In genomic region chr7:28621369-28621807, GRCh38 we compare ENCODE assay signal across 18 cellular contexts.
DNase-seq lines count a peak whose midpoint lies in the region; ATAC-seq and TF ChIP-seq lines count a peak whose summit lies in the region.
"Had no signal": no experiment of that assay in that cellular context is flagged by ENCODE, and none has a peak within 500 bp of the region (broad histone marks: within the 10 kb centered on the region; RNA-seq: fewer than 3 reads in every experiment).

No MANE protein-coding gene starts in this region.

- H2BK5ac ChIP-seq in neuronal stem cell (ENCODE audit: low read length), result no peak overlapping the region

- intact Hi-C loops in activated CD4-positive, alpha-beta T cell treated with anti-CD3 and anti-CD28 coated beads, Interleukin-2, amount 10 ng/mL, durations not matched to agents 24 days and 14 days (cut with micrococcal nuclease), result no loop called here
- intact Hi-C loops in activated naive CD4-positive, alpha-beta T cell treated with anti-CD3 and anti-CD28 coated beads for 36 hours (cut with micrococcal nuclease), result no loop called here

- peaks cover 52% of the 10 kb centered on the region for H3K4me1 Mint-ChIP-seq in chondrocyte (ENCODE audit: low read depth)
- no peaks in the 10 kb centered on the region for H3K4me1 Mint-ChIP-seq in activated CD4-positive, alpha-beta T cell treated with anti-CD3 and anti-CD28 coated beads, Interleukin-2, amount 10 ng/mL, durations not matched to agents 24 days and 14 days
- no peaks in the 10 kb centered on the region for H3K4me1 Mint-ChIP-seq in activated naive CD4-positive, alpha-beta T cell treated with anti-CD3 and anti-CD28 coated beads for 36 hours (ENCODE audit: low read depth)

- TF ChIP-seq CTCF in chondrocyte (IDR thresholded peaks at IDR 0.05), result no peak
- no peak for TF ChIP-seq CTCF in thoracic aorta (IDR thresholded peaks at IDR 0.05)

- no peak overlapping the region for H2BK15ac ChIP-seq in neuronal stem cell (ENCODE audit: low read length)

- H2BK12ac ChIP-seq in neuronal stem cell (ENCODE audit: low read length), result no peak overlapping the region

- H3K4me3 ChIP-seq in thoracic aorta, result no peak overlapping the region
- H3K4me3 ChIP-seq in neuronal stem cell (ENCODE audit: low read length in 2 of 2), result no peak overlapping the region
- H3K4me3 ChIP-seq: colonic mucosa, ovary, smooth muscle cell, tibial nerve had no signal

- no peak overlapping the region for H3K4me3 Mint-ChIP-seq in chondrocyte (ENCODE audit: unreplicated experiment)
- H3K4me3 Mint-ChIP-seq in activated CD4-positive, alpha-beta T cell treated with anti-CD3 and anti-CD28 coated beads, Interleukin-2, amount 10 ng/mL, durations not matched to agents 24 days and 14 days, result no peak overlapping the region
- no peak overlapping the region for H3K4me3 Mint-ChIP-seq in activated naive CD4-positive, alpha-beta T cell treated with anti-CD3 and anti-CD28 coated beads for 36 hours

- H3K79me1 ChIP-seq in neuronal stem cell (ENCODE audit: low read depth, low read length), result no peaks in the 10 kb centered on the region

- H3K9me3 ChIP-seq in thoracic aorta, result no peaks in the 10 kb centered on the region
- H3K9me3 ChIP-seq in neuronal stem cell (replicated peaks in 1 of 2; ENCODE audit: control insufficient read depth in 2 of 2, insufficient read depth in 1 of 2, low read depth in 1 of 2, low read length in 2 of 2), result no peaks in the 10 kb centered on the region
- H3K9me3 ChIP-seq: colonic mucosa, ovary, tibial nerve had no signal

- H3K14ac ChIP-seq in neuronal stem cell (ENCODE audit: low read length), result no peak overlapping the region

- no peak for DNase-seq in chondrocyte (ENCODE audit: low spot score)
- DNase-seq in thoracic aorta (ENCODE audit: low spot score), result no peak
- no peak for DNase-seq in activated CD4-positive, alpha-beta T cell treated with anti-CD3 and anti-CD28 coated beads, Interleukin-2, amount 10 ng/mL, durations not matched to agents 24 days and 14 days
- no peak for DNase-seq in neuronal stem cell (ENCODE audit: low spot score)
- DNase-seq in activated naive CD4-positive, alpha-beta T cell treated with anti-CD3 and anti-CD28 coated beads for 36 hours, result no peak
- DNase-seq: activated effector memory CD4-positive, alpha-beta T cell treated with Interleukin-2 at 50 U/mL for 16 hours; anterior cingulate cortex; colonic mucosa; foreskin keratinocyte; Karpas-422; NCI-H2227 treated with DMSO at 0.1 percent for 48 hours; ovary; SHP77 treated with DMSO at 0.1 percent for 48 hours had no signal

- H3K36me3 ChIP-seq in thoracic aorta, result no peaks in the 10 kb centered on the region
- no peaks in the 10 kb centered on the region for H3K36me3 ChIP-seq in neuronal stem cell (replicated peaks in 1 of 2; ENCODE audit: control insufficient read depth in 2 of 2, insufficient read depth in 2 of 2, low read length in 2 of 2)
- H3K36me3 ChIP-seq: colonic mucosa, ovary, tibial nerve had no signal

- CTCF ChIA-PET in activated naive CD4-positive, alpha-beta T cell treated with anti-CD3 and anti-CD28 coated beads for 36 hours (lab: Charles Lee), result interaction anchor here (0.7 kb wide), 1 partner anchor 142 kb away, joined by 3 read pairs; no protein-coding TSS in a partner anchor

- H3K9me3 Mint-ChIP-seq in chondrocyte (ENCODE audit: low read depth), result no peaks in the 10 kb centered on the region
- H3K9me3 Mint-ChIP-seq in activated CD4-positive, alpha-beta T cell treated with anti-CD3 and anti-CD28 coated beads, Interleukin-2, amount 10 ng/mL, durations not matched to agents 24 days and 14 days, result no peaks in the 10 kb centered on the region
- H3K9me3 Mint-ChIP-seq in activated naive CD4-positive, alpha-beta T cell treated with anti-CD3 and anti-CD28 coated beads for 36 hours, result no peaks in the 10 kb centered on the region

- H3K27me3 Mint-ChIP-seq in chondrocyte (ENCODE audit: low read depth), result no peaks in the 10 kb centered on the region
- no peaks in the 10 kb centered on the region for H3K27me3 Mint-ChIP-seq in activated CD4-positive, alpha-beta T cell treated with anti-CD3 and anti-CD28 coated beads, Interleukin-2, amount 10 ng/mL, durations not matched to agents 24 days and 14 days
- peaks cover 8% of the 10 kb centered on the region for H3K27me3 Mint-ChIP-seq in activated naive CD4-positive, alpha-beta T cell treated with anti-CD3 and anti-CD28 coated beads for 36 hours (ENCODE audit: low read depth)

- H3K27ac ChIP-seq in thoracic aorta (peak overlapping the region in 1 of 2 donors; percentile 57), neuronal stem cell (replicated peaks; ENCODE audit: low read length) (no peak overlapping the region)
- H3K27ac ChIP-seq: colonic mucosa, foreskin keratinocyte, ovary, tibial nerve had no signal

- no CpG with 5 or more reads among the region's 6 CpGs for WGBS in neuronal stem cell (ENCODE audit: extremely low coverage in 2 of 2, insufficient read length in 2 of 2, insufficient replicate concordance in 1 of 2), 2 donors

- H3K4me1 ChIP-seq in thoracic aorta (ENCODE audit: control insufficient read depth in 1 of 2, low read depth in 2 of 2), result peaks cover 11 to 73% of the 10 kb centered on the region in 2 donors
- no peaks in the 10 kb centered on the region for H3K4me1 ChIP-seq in neuronal stem cell (ENCODE audit: control insufficient read depth in 2 of 2, insufficient read depth in 1 of 2, low read depth in 1 of 2, low read length in 2 of 2)
- H3K4me1 ChIP-seq: colonic mucosa had no signal

- H3K18ac ChIP-seq in neuronal stem cell (ENCODE audit: low read length), result no peak overlapping the region

- H3K9ac ChIP-seq in neuronal stem cell (ENCODE audit: low read depth, low read length, poor library complexity), result no peak overlapping the region

- H2AFZ ChIP-seq in neuronal stem cell (ENCODE audit: low read length), result no peak overlapping the region

- no peak overlapping the region for H4K8ac ChIP-seq in neuronal stem cell (ENCODE audit: low read depth, low read length)

- H3K27ac Mint-ChIP-seq in chondrocyte (ENCODE audit: unreplicated experiment), result peak overlapping the region; percentile 89
- no peak overlapping the region for H3K27ac Mint-ChIP-seq in activated CD4-positive, alpha-beta T cell treated with anti-CD3 and anti-CD28 coated beads, Interleukin-2, amount 10 ng/mL, durations not matched to agents 24 days and 14 days
- no peak overlapping the region for H3K27ac Mint-ChIP-seq in activated naive CD4-positive, alpha-beta T cell treated with anti-CD3 and anti-CD28 coated beads for 36 hours

- no peak overlapping the region for H2AK5ac ChIP-seq in neuronal stem cell (ENCODE audit: low read depth, low read length)

- H3K4me2 ChIP-seq in neuronal stem cell (ENCODE audit: insufficient read depth, low read length, poor library complexity, severe bottlenecking), result no peak overlapping the region
- H3K4me2 ChIP-seq: smooth muscle cell had no signal

- H2BK120ac ChIP-seq in neuronal stem cell (ENCODE audit: low read depth, low read length), result no peak overlapping the region

- no peak overlapping the region for H3K4ac ChIP-seq in neuronal stem cell (ENCODE audit: low read length)

- no peaks in the 10 kb centered on the region for H3K36me3 Mint-ChIP-seq in chondrocyte (ENCODE audit: low read depth)
- no peaks in the 10 kb centered on the region for H3K36me3 Mint-ChIP-seq in activated CD4-positive, alpha-beta T cell treated with anti-CD3 and anti-CD28 coated beads, Interleukin-2, amount 10 ng/mL, durations not matched to agents 24 days and 14 days (ENCODE audit: low read depth)
- no peaks in the 10 kb centered on the region for H3K36me3 Mint-ChIP-seq in activated naive CD4-positive, alpha-beta T cell treated with anti-CD3 and anti-CD28 coated beads for 36 hours (ENCODE audit: low read depth)

- no peak overlapping the region for H3K23ac ChIP-seq in neuronal stem cell (ENCODE audit: low read depth, low read length, poor library complexity)

- H4K91ac ChIP-seq in neuronal stem cell (ENCODE audit: low read depth, low read length, poor library complexity), result no peak overlapping the region

- ATAC-seq in GM18519 (IDR thresholded peaks at IDR 0.05; ENCODE audit: low FRiP score, unreplicated experiment) (peak; percentile 53), HG02870 (IDR thresholded peaks at IDR 0.05; ENCODE audit: unreplicated experiment) (peak; percentile 67), thoracic aorta (ENCODE audit: insufficient number of reproducible peaks, low FRiP score, low read depth) (peak; percentile 70)
- ATAC-seq: activated CD4-positive, CD25-positive, alpha-beta regulatory T cell treated with anti-CD3 and anti-CD28 coated beads, Interleukin-2, amount 50 U/mL, for 24 hours; foreskin keratinocyte had no signal

- no peaks in the 10 kb centered on the region for H3K27me3 ChIP-seq in thoracic aorta (replicated peaks; ENCODE audit: insufficient read depth)
- no peaks in the 10 kb centered on the region for H3K27me3 ChIP-seq in neuronal stem cell (ENCODE audit: control insufficient read depth in 3 of 3, insufficient read depth in 3 of 3, low read depth in 1 of 3, low read length in 3 of 3)
- H3K27me3 ChIP-seq: colonic mucosa, foreskin keratinocyte, ovary, tibial nerve had no signal
